In genomic region chr6:46051962-46052361, GRCh38 we compare ENCODE assay signal across 19 cellular contexts. TPM values are rescaled to one million over a fixed set of nuclear protein-coding genes. Genes with fewer than 3 reads are reported as not detected.
DNase-seq lines count a peak whose midpoint lies in the region; ATAC-seq and TF ChIP-seq lines count a peak whose summit lies in the region.
"Had no signal": no experiment of that assay in that cellular context is flagged by ENCODE, and none has a peak within 500 bp of the region (broad histone marks: within the 10 kb centered on the region; RNA-seq: fewer than 3 reads in every experiment).

No MANE protein-coding gene starts in this region.

- H3K4me2 ChIP-seq in fibroblast of lung (ENCODE audit: extremely low read depth, insufficient read depth, low read length), result no peak overlapping the region
- H3K4me2 ChIP-seq: KMS-11 had no signal

- H3K9ac ChIP-seq in fibroblast of lung (ENCODE audit: insufficient read depth, low read length), result no peak overlapping the region
- H3K9ac ChIP-seq: KMS-11 had no signal

- H3K27me3 ChIP-seq in fibroblast of lung (ENCODE audit: control insufficient read depth, insufficient read depth, low read length), result no peaks in the 10 kb centered on the region
- no peaks in the 10 kb centered on the region for H3K27me3 ChIP-seq in gastrocnemius medialis
- H3K27me3 ChIP-seq: SJSA1 had no signal

- no peak for ATAC-seq in gastrocnemius medialis
- ATAC-seq: natural killer cell treated with Interleukin-12 subunit alpha and Interleukin-12 subunit beta and Interleukin-15 and Interleukin-18, amount 100 ng/mL, for 72 hours; stimulated activated naive B cell treated with anti-CD40 and anti-IgM and Interleukin-4, amounts not matched to agents 10 μg/mL and 1 μg/mL and 100 μg/mL, for 72 hours had no signal

- H4K20me1 ChIP-seq in fibroblast of lung (ENCODE audit: control insufficient read depth, extremely low read depth, insufficient read depth, low read length), result no peaks in the 10 kb centered on the region

- in situ Hi-C loops in gastrocnemius medialis (cut with MboI; ENCODE audit: low sequenced_read_pairs in 4 of 4) (loop anchor here (25.0 kb wide), 3 partner anchors 115 to 585 kb away; no protein-coding TSS in a partner anchor), GM13977 (cut with MboI; ENCODE audit: low pct_unique_long_range_greater_than_20kb, low sequenced_read_pairs, unreplicated experiment) (loop anchor here (25.0 kb wide), 1 partner anchor 585 kb away; no protein-coding TSS in a partner anchor)

- H3K36me3 ChIP-seq in fibroblast of lung (ENCODE audit: control insufficient read depth, insufficient read depth, low read length) (no peaks in the 10 kb centered on the region), gastrocnemius medialis (no peaks in the 10 kb centered on the region)
- H3K36me3 ChIP-seq: HAP-1, SJSA1 had no signal

- H2AFZ ChIP-seq in fibroblast of lung (ENCODE audit: low read length), result no peak overlapping the region

- TF ChIP-seq POLR2A in gastrocnemius medialis (IDR thresholded peaks at IDR 0.05), result no peak

- DNase-seq in NCI-H345 (lab: John Stamatoyannopoulos, UW) (peak; percentile 9), NCI-H345 treated with DMSO at 0.1 percent for 48 hours (lab: John Stamatoyannopoulos, UW; ENCODE audit: unreplicated experiment) (no peak), NCI-H1417 treated with DMSO at 0.1 percent for 48 hours (lab: John Stamatoyannopoulos, UW) (peak; percentile 13), fibroblast of lung (ENCODE audit: low read depth in 2 of 2) (peak; percentile 3 to 69), gastrocnemius medialis (no peak), GM13977 (ENCODE audit: low spot score) (no peak), NCI-H1048 (lab: John Stamatoyannopoulos, UW) (no peak), NCI-H446 (lab: John Stamatoyannopoulos, UW) (no peak)
- DNase-seq: activated effector memory CD4-positive, alpha-beta T cell treated with anti-CD3 and anti-CD28 coated beads, Interleukin-2, amount 50 U/mL, for 16 hours; aorta; DMS79 treated with DMSO at 0.1 percent for 48 hours; NCI-H1092 treated with DMSO at 0.1 percent for 48 hours; NCI-H2171 treated with DMSO at 0.1 percent for 48 hours; posterior cingulate gyrus; stimulated activated naive B cell treated with anti-CD40 and anti-IgM and Interleukin-4, amounts not matched to agents 10 μg/mL and 1 μg/mL and 100 μg/mL, for 72 hours had no signal

- H3K79me2 ChIP-seq in fibroblast of lung (ENCODE audit: control insufficient read depth, insufficient read depth, low read length), result no peaks in the 10 kb centered on the region

- no peaks in the 10 kb centered on the region for H3K4me1 ChIP-seq in fibroblast of lung (ENCODE audit: control insufficient read depth, extremely low read depth, insufficient read depth, low read length)
- peaks cover 39 to 50% of the 10 kb centered on the region in 2 donors for H3K4me1 ChIP-seq in gastrocnemius medialis
- H3K4me1 ChIP-seq: HAP-1 had no signal

- H3K27ac ChIP-seq in fibroblast of lung (ENCODE audit: insufficient read depth, low read length) (no peak overlapping the region), gastrocnemius medialis (peak overlapping the region; percentile 81 to 87 (median 86))
- H3K27ac ChIP-seq: KMS-11, SJSA1 had no signal

- H3K4me3 ChIP-seq in fibroblast of lung (replicated peaks in 1 of 4; ENCODE audit: control extremely low read depth in 1 of 4, insufficient read depth in 1 of 4, low read depth in 3 of 4, low read length in 4 of 4) (no peak overlapping the region), gastrocnemius medialis (no peak overlapping the region)
- H3K4me3 ChIP-seq: HAP-1, SJSA1 had no signal

- intact Hi-C loops in gastrocnemius medialis (cut with DNase I; ENCODE audit: low total_unique reads), result loop anchor here (5.0 kb wide), 2 partner anchors 75 to 120 kb away; partner anchors contain the start of gene ENPP4

- H3K9me3 ChIP-seq in fibroblast of lung (ENCODE audit: control insufficient read depth, insufficient read depth, low read depth, low read length), result no peaks in the 10 kb centered on the region
- H3K9me3 ChIP-seq in gastrocnemius medialis, result no peaks in the 10 kb centered on the region
- H3K9me3 ChIP-seq: HAP-1, SJSA1 had no signal

- TF ChIP-seq CTCF in fibroblast of lung (conservative IDR thresholded peaks at IDR 0.05 in 1 of 2, IDR thresholded peaks at IDR 0.05 in 1 of 2; ENCODE audit: low read depth in 1 of 2, low read length in 2 of 2), result no peak
- no peak for TF ChIP-seq CTCF in gastrocnemius medialis (IDR thresholded peaks at IDR 0.05 in 4 of 5, conservative IDR thresholded peaks at IDR 0.05 in 1 of 5)
- TF ChIP-seq CTCF in GM13977 (IDR thresholded peaks at IDR 0.05; ENCODE audit: extremely low read depth, insufficient read depth, missing control alignments), result no peak

RNA-seq across cellular contexts. Expression of gene CLIC5, which starts 36.3 kb away (rescaled TPM):
- total RNA-seq in fibroblast of lung (not detected in 2 replicates), gastrocnemius medialis (10 to 100 TPM; 78.6 to 97.0 (median 91.7) TPM)
- 0.03 TPM in 1 of 2 replicates, not detected in the other for polyA plus RNA-seq in fibroblast of lung
- not detected in 2 replicates for polyA plus RNA-seq in fibroblast of lung (2012)
- not detected in 2 replicates for polyA minus RNA-seq in fibroblast of lung (ENCODE audit: low replicate concordance)

Comparison
In these comparisons a context has a peak if more than half of its experiments do, and no peak if none do; other contexts are left out.
1. DNase-seq: peak in NCI-H345 (single experiment), NCI-H1417 treated with DMSO at 0.1 percent for 48 hours (single experiment) and fibroblast of lung (2 of 2); none in NCI-H345 treated with DMSO at 0.1 percent for 48 hours (single experiment), gastrocnemius medialis (0 of 2), GM13977 (single experiment), NCI-H1048 (single experiment) and NCI-H446 (0 of 2).
2. RNA of gene CLIC5, which starts 36.3 kb away (total RNA-seq): 78.6 to 97.0 TPM in gastrocnemius medialis; not detected in fibroblast of lung; every median in the first group is over 10 times any median in the second.